In genomic region chrX:48897157-48897620, GRCh38 we compare ENCODE assay signal across 8 cellular contexts. TPM values are rescaled to one million over a fixed set of nuclear protein-coding genes. Genes with fewer than 3 reads are reported as not detected.
DNase-seq lines count a peak whose midpoint lies in the region; ATAC-seq, FAIRE-seq and TF ChIP-seq lines count a peak whose summit lies in the region.

No MANE protein-coding gene starts in this region.

- TF ChIP-seq CTCF in WERI-Rb-1 (IDR thresholded peaks at IDR 0.05; ENCODE audit: low read depth, low read length) = no peak
- TF ChIP-seq CTCF in colonic mucosa (IDR thresholded peaks at IDR 0.05) = no peak
- TF ChIP-seq CTCF in kidney epithelial cell (IDR thresholded peaks at IDR 0.05; ENCODE audit: insufficient read depth, low read length, poor library complexity, severe bottlenecking) = no peak

- H3K4me1 ChIP-seq in colonic mucosa = no peaks in the 10 kb centered on the region

- H3K9ac ChIP-seq in colonic mucosa (ENCODE audit: low read depth in 2 of 2, low read length in 2 of 2) = peak overlapping the region; percentile 75 to 87

- H3K27ac ChIP-seq in WERI-Rb-1 = peak overlapping the region; percentile 93
- peak overlapping the region; percentile 92 for H3K27ac ChIP-seq in colonic mucosa

- H3K27me3 ChIP-seq in WERI-Rb-1 (ENCODE audit: insufficient read depth, low read depth, severe bottlenecking) (peaks cover 8% of the 10 kb centered on the region), colonic mucosa (no peaks in the 10 kb centered on the region), kidney epithelial cell (ENCODE audit: control insufficient read depth, insufficient read depth, low read length) (no peaks in the 10 kb centered on the region)

- TF ChIP-seq POLR2A in GM12892 (IDR thresholded peaks at IDR 0.05; ENCODE audit: low read depth, low read length) = no peak
- TF ChIP-seq POLR2A in H54 (IDR thresholded peaks at IDR 0.05; ENCODE audit: low read depth, low read length) = no peak

- intact Hi-C loops in colonic mucosa (cut with DNase I) = no loop called here

- ATAC-seq in HG03095 (IDR thresholded peaks at IDR 0.05; ENCODE audit: unreplicated experiment) = peak; percentile 3

- H3K36me3 ChIP-seq in WERI-Rb-1 = peaks cover 24% of the 10 kb centered on the region
- H3K36me3 ChIP-seq in colonic mucosa = no peaks in the 10 kb centered on the region
- H3K36me3 ChIP-seq in kidney epithelial cell (ENCODE audit: control insufficient read depth, insufficient read depth, low read length) = no peaks in the 10 kb centered on the region

- H3K4me3 ChIP-seq in WERI-Rb-1 (ENCODE audit: low read depth, low read length) (peak overlapping the region; percentile 82), colonic mucosa (peak overlapping the region; percentile 57), kidney epithelial cell (ENCODE audit: low read depth, low read length) (peak overlapping the region; percentile 84)

- DNase-seq in GM12892 (ENCODE audit: insufficient read length) (no peak), NCI-H2196 (lab: John Stamatoyannopoulos, UW; ENCODE audit: unreplicated experiment) (peak; percentile 81), WERI-Rb-1 (peak; percentile 87), colonic mucosa (peak; percentile 81), kidney epithelial cell (ENCODE audit: low read depth) (no peak), H54 (ENCODE audit: insufficient read length, low spot score) (no peak)
- peak; percentile 76 for DNase-seq in stimulated activated CD4-positive, alpha-beta T cell treated with anti-CD3 and anti-CD28 coated beads, Interleukin-15, amount 100 ng/mL, for 24 hours

- peak; percentile 5 for FAIRE-seq in GM12892 (lab: Jason Lieb, UNC)
- no peak for FAIRE-seq in H54 (lab: Jason Lieb, UNC)

- no peaks in the 10 kb centered on the region for H3K9me3 ChIP-seq in WERI-Rb-1 (ENCODE audit: severe bottlenecking)
- H3K9me3 ChIP-seq in colonic mucosa = no peaks in the 10 kb centered on the region

RNA-seq across cellular contexts. Expression of gene TIMM17B, which starts 0.4 kb away (rescaled TPM):
- 25.8 TPM for polyA plus RNA-seq in GM12892 (2012; ENCODE audit: missing spikeins)
- total RNA-seq in colonic mucosa (10 to 100 TPM; 48.8 to 91.0 TPM), kidney epithelial cell (89.4 and 100 TPM in 2 replicates)

RNA-seq across cellular contexts. Expression of gene PQBP1, which starts 0.5 kb away (rescaled TPM):
- polyA plus RNA-seq in GM12892 (2012; ENCODE audit: missing spikeins) = 67.7 TPM
- total RNA-seq in colonic mucosa = 10 to 100 TPM; 68.1 to 76.3 TPM
- total RNA-seq in kidney epithelial cell = 73.2 and 92.5 TPM in 2 replicates

RNA-seq across cellular contexts. Expression of gene SLC35A2, which starts 14.3 kb away (rescaled TPM):
- polyA plus RNA-seq in GM12892 (2012; ENCODE audit: missing spikeins) = 8.3 TPM
- total RNA-seq in colonic mucosa (10 to 100 TPM; 57.8 to 83.1 TPM), kidney epithelial cell (34.3 and 40.9 TPM in 2 replicates)

RNA-seq across cellular contexts. Expression of gene PIM2, which starts 21.6 kb away (rescaled TPM):
- 175 TPM for polyA plus RNA-seq in GM12892 (2012; ENCODE audit: missing spikeins)
- total RNA-seq in colonic mucosa (10 to 100 TPM; 14.3 to 18.8 TPM), kidney epithelial cell (6.8 and 7.9 TPM in 2 replicates)

Comparison
In these comparisons a context has a peak if more than half of its experiments do, and no peak if none do; other contexts are left out.
1. DNase-seq: peak in NCI-H2196 (single experiment), WERI-Rb-1 (single experiment), colonic mucosa (single experiment) and stimulated activated CD4-positive, alpha-beta T cell treated with anti-CD3 and anti-CD28 coated beads, Interleukin-15, amount 100 ng/mL, for 24 hours (single experiment); none in GM12892 (single experiment), kidney epithelial cell (single experiment) and H54 (single experiment).
2. Peak in every context shown above with its lines, with median percentiles within 50 percentile points of each other: H3K4me3 ChIP-seq.